In genomic region chr20:38894091-38894847, GRCh38 we compare ENCODE assay signal across 8 cellular contexts. TPM values are rescaled to one million over a fixed set of nuclear protein-coding genes. Genes with fewer than 3 reads are reported as not detected.
A peak's percentile ranks its signal among the peaks of the same experiment; 100 is the strongest.
DNase-seq lines count a peak whose midpoint lies in the region; ATAC-seq and TF ChIP-seq lines count a peak whose summit lies in the region.

No MANE protein-coding gene starts in this region.

- H3K27me3 ChIP-seq in Panc1 (ENCODE audit: control insufficient read depth, insufficient read depth, low read length) = peaks cover 13% of the 10 kb centered on the region

- no peak for DNase-seq in activated CD4-positive, alpha-beta T cell treated with anti-CD3 and anti-CD28 coated beads for 36 hours
- no peak for DNase-seq in activated CD4-positive, alpha-beta T cell treated with anti-CD3 and anti-CD28 coated beads for 4 hours
- no peak for DNase-seq in Panc1 (ENCODE audit: low read depth, low spot score)
- peak; percentile 7 to 54 for DNase-seq in foreskin fibroblast
- DNase-seq in stimulated activated naive B cell treated with anti-CD40 and anti-IgM and Interleukin-4, amounts not matched to agents 10 μg/mL and 1 μg/mL and 100 μg/mL, for 72 hours = no peak
- DNase-seq in GDM1 (lab: John Stamatoyannopoulos, UW) = no peak
- DNase-seq in activated effector memory CD4-positive, alpha-beta T cell treated with anti-CD3 and anti-CD28 coated beads, Interleukin-2, amount 50 U/mL, for 16 hours = no peak

- no peaks in the 10 kb centered on the region for H3K4me1 ChIP-seq in Panc1 (ENCODE audit: control insufficient read depth, insufficient read depth, low read length)

- H3K27me3 Mint-ChIP-seq in activated CD4-positive, alpha-beta T cell treated with anti-CD3 and anti-CD28 coated beads for 36 hours = no peaks in the 10 kb centered on the region
- H3K27me3 Mint-ChIP-seq in stimulated activated naive B cell treated with anti-CD40 and anti-IgM and Interleukin-4, amounts not matched to agents 10 μg/mL and 1 μg/mL and 100 μg/mL, for 72 hours = no peaks in the 10 kb centered on the region

- CTCF ChIA-PET in activated CD4-positive, alpha-beta T cell treated with anti-CD3 and anti-CD28 coated beads for 36 hours (lab: Charles Lee) = interaction anchor here (0.8 to 5.5 kb wide), 14 partner anchors 12 to 155 kb away, joined by 3 to 51 read pairs (median 4); partner anchors contain the start of genes ACTR5, DHX35 and PPP1R16B
- CTCF ChIA-PET in Panc1 (lab: Charles Lee) = interaction anchor here (0.6 kb wide), 1 partner anchor 111 kb away, joined by 3 read pairs; no protein-coding TSS in a partner anchor

- H3K36me3 ChIP-seq in Panc1 (ENCODE audit: control insufficient read depth, insufficient read depth, low read length) = no peaks in the 10 kb centered on the region

- H3K4me3 ChIP-seq in Panc1 (ENCODE audit: low read depth in 2 of 2, low read length in 2 of 2) (no peak overlapping the region), foreskin fibroblast (ENCODE audit: low read depth in 1 of 2, low read length in 2 of 2) (peak overlapping the region in 1 of 2 donors; percentile 13)

- POLR2A ChIA-PET in activated CD4-positive, alpha-beta T cell treated with anti-CD3 and anti-CD28 coated beads for 36 hours (lab: Charles Lee) = interaction anchor here (1.2 kb wide), 1 partner anchor 88 kb away, joined by 3 read pairs; the partner anchor contains the start of gene PPP1R16B
- POLR2A ChIA-PET in Panc1 (lab: Charles Lee) = interaction anchor here (0.5 kb wide), 1 partner anchor 87 kb away, joined by 3 read pairs; no protein-coding TSS in a partner anchor

- H3K9me3 Mint-ChIP-seq in activated CD4-positive, alpha-beta T cell treated with anti-CD3 and anti-CD28 coated beads for 36 hours (ENCODE audit: low read depth) = no peaks in the 10 kb centered on the region
- H3K9me3 Mint-ChIP-seq in stimulated activated naive B cell treated with anti-CD40 and anti-IgM and Interleukin-4, amounts not matched to agents 10 μg/mL and 1 μg/mL and 100 μg/mL, for 72 hours = peaks cover 4 to 5% of the 10 kb centered on the region in 2 donors

- H3K4me1 Mint-ChIP-seq in activated CD4-positive, alpha-beta T cell treated with anti-CD3 and anti-CD28 coated beads for 36 hours = peaks cover 54% of the 10 kb centered on the region
- peaks cover 52 to 61% of the 10 kb centered on the region in 2 donors for H3K4me1 Mint-ChIP-seq in stimulated activated naive B cell treated with anti-CD40 and anti-IgM and Interleukin-4, amounts not matched to agents 10 μg/mL and 1 μg/mL and 100 μg/mL, for 72 hours

- intact Hi-C loops in activated CD4-positive, alpha-beta T cell treated with anti-CD3 and anti-CD28 coated beads for 36 hours (cut with DNase I, micrococcal nuclease) = loop anchor here (1.0 to 5.0 kb wide), 5 partner anchors 102 to 247 kb away; partner anchors contain the start of gene ACTR5 (in 1 of the 2)
- intact Hi-C loops in Panc1 (cut with micrococcal nuclease; ENCODE audit: unreplicated experiment) = loop anchor here (5.0 kb wide), 1 partner anchor 247 kb away; no protein-coding TSS in a partner anchor

- H3K27ac Mint-ChIP-seq in activated CD4-positive, alpha-beta T cell treated with anti-CD3 and anti-CD28 coated beads for 36 hours = peak overlapping the region; percentile 88
- H3K27ac Mint-ChIP-seq in stimulated activated naive B cell treated with anti-CD40 and anti-IgM and Interleukin-4, amounts not matched to agents 10 μg/mL and 1 μg/mL and 100 μg/mL, for 72 hours = peak overlapping the region; percentile 85

- H3K27ac ChIP-seq in Panc1 (ENCODE audit: low read length) = no peak overlapping the region

- in situ Hi-C loops in Panc1 (cut with HindIII; ENCODE audit: low pct_unique_long_range_greater_than_20kb, low sequenced_read_pairs) = no loop called here

- TF ChIP-seq CTCF in Panc1 (IDR thresholded peaks at IDR 0.05) = no peak; the same call in 1 of the 2 replicates
- no peak for TF ChIP-seq CTCF in foreskin fibroblast (IDR thresholded peaks at IDR 0.05; ENCODE audit: low read depth, low read length)

- no peaks in the 10 kb centered on the region for H3K9me3 ChIP-seq in Panc1 (ENCODE audit: control insufficient read depth, insufficient read depth, low read depth, low read length)

- H3K4me3 Mint-ChIP-seq in activated CD4-positive, alpha-beta T cell treated with anti-CD3 and anti-CD28 coated beads for 36 hours = peak overlapping the region; percentile 30
- peak overlapping the region; percentile 50 to 66 for H3K4me3 Mint-ChIP-seq in stimulated activated naive B cell treated with anti-CD40 and anti-IgM and Interleukin-4, amounts not matched to agents 10 μg/mL and 1 μg/mL and 100 μg/mL, for 72 hours

- no TSS peak for BruUV-seq in Panc1 (replicated peaks; lab: Mats Ljungman, UMichigan)

- ATAC-seq in activated CD4-positive, alpha-beta T cell treated with anti-CD3 and anti-CD28 coated beads for 36 hours = no peak
- ATAC-seq in Panc1 = peak; percentile 76
- no peak for ATAC-seq in stimulated activated naive B cell treated with anti-CD40 and anti-IgM and Interleukin-4, amounts not matched to agents 10 μg/mL and 1 μg/mL and 100 μg/mL, for 72 hours (replicated peaks)
- ATAC-seq in HG03097 (IDR thresholded peaks at IDR 0.05; ENCODE audit: low FRiP score, unreplicated experiment) = no peak

- peaks cover 37% of the 10 kb centered on the region for H3K36me3 Mint-ChIP-seq in activated CD4-positive, alpha-beta T cell treated with anti-CD3 and anti-CD28 coated beads for 36 hours (ENCODE audit: low read depth)
- peaks cover 50 to 67% of the 10 kb centered on the region in 2 donors for H3K36me3 Mint-ChIP-seq in stimulated activated naive B cell treated with anti-CD40 and anti-IgM and Interleukin-4, amounts not matched to agents 10 μg/mL and 1 μg/mL and 100 μg/mL, for 72 hours

RNA-seq across cellular contexts. Expression of gene FAM83D, which starts 31.9 kb away (rescaled TPM):
- 10 to 100 TPM; 10.5 to 12.4 TPM for total RNA-seq in activated CD4-positive, alpha-beta T cell treated with anti-CD3 and anti-CD28 coated beads for 36 hours
- 30.9 TPM for total RNA-seq in Panc1 (2021; ENCODE audit: unreplicated experiment)
- polyA plus RNA-seq in Panc1 (2012; ENCODE audit: insufficient read length) = 14.5 TPM

Comparison
In these comparisons a context has a peak if more than half of its experiments do, and no peak if none do; other contexts are left out.
1. DNase-seq: peak in foreskin fibroblast (2 of 2); none in activated CD4-positive, alpha-beta T cell treated with anti-CD3 and anti-CD28 coated beads for 36 hours (single experiment), activated CD4-positive, alpha-beta T cell treated with anti-CD3 and anti-CD28 coated beads for 4 hours (0 of 2), Panc1 (single experiment), stimulated activated naive B cell treated with anti-CD40 and anti-IgM and Interleukin-4, amounts not matched to agents 10 μg/mL and 1 μg/mL and 100 μg/mL, for 72 hours (single experiment), GDM1 (single experiment) and activated effector memory CD4-positive, alpha-beta T cell treated with anti-CD3 and anti-CD28 coated beads, Interleukin-2, amount 50 U/mL, for 16 hours (single experiment).